In genomic region chr14:67421356-67422224, GRCh38 we compare ENCODE assay signal across 24 cellular contexts. TPM values are rescaled to one million over a fixed set of nuclear protein-coding genes. Genes with fewer than 3 reads are reported as not detected.
"Had no signal": no experiment of that assay in that cellular context is flagged by ENCODE, and none has a peak within 500 bp of the region (broad histone marks: within the 10 kb centered on the region; RNA-seq: fewer than 3 reads in every experiment).

No MANE protein-coding gene starts in this region.

- FAIRE-seq: RCC 7860 had no signal

- H3K27me3 ChIP-seq: MG63, SJSA1 had no signal

- H3K9me3 ChIP-seq: MG63, SJSA1 had no signal

- H3K4me2 ChIP-seq: KMS-11 had no signal

- H3K4me3 ChIP-seq: MG63, SJSA1, SK-N-MC had no signal

- H3K9ac ChIP-seq: KMS-11 had no signal

- H3K36me3 ChIP-seq: MG63, SJSA1 had no signal

- DNase-seq: IMR-90, Kasumi-1, MG63, NCI-H1092, NCI-H1105 treated with DMSO at 0.1 percent for 48 hours, NCI-H1417 treated with DMSO at 0.1 percent for 48 hours, NCI-H146, NCI-H1694 treated with DMSO at 0.1 percent for 48 hours, NCI-H2029, NCI-H2081 treated with DMSO at 0.1 percent for 48 hours, NCI-H2171, NCI-H226, NCI-H446, NCI-H510A, NCI-H524 treated with DMSO at 0.1 percent for 48 hours, NCI-H69, NCI-H774, Right ventricle myocardium superior, RPMI8226, SIG-M5 had no signal

- H3K27ac ChIP-seq: KMS-11, SJSA1, SK-N-MC had no signal

RNA-seq across cellular contexts. Expression of gene PLEK2, which starts 9.6 kb away (rescaled TPM):
- total RNA-seq: Right ventricle myocardium superior had no signal
